In genomic region chr4:42574873-42575272, GRCh38 we compare ENCODE assay signal across 26 cellular contexts.
"Had no signal": no experiment of that assay in that cellular context is flagged by ENCODE, and none has a peak within 500 bp of the region (broad histone marks: within the 10 kb centered on the region; RNA-seq: fewer than 3 reads in every experiment).

No MANE protein-coding gene starts in this region.

- H3K27me3 ChIP-seq: esophagus muscularis mucosa, gastroesophageal sphincter, ovary, stomach, thyroid gland, upper lobe of left lung, vagina had no signal

- H3K9me3 ChIP-seq: esophagus muscularis mucosa, gastroesophageal sphincter, ovary, stomach, thyroid gland, upper lobe of left lung, vagina had no signal

- H3K36me3 ChIP-seq: ovary, vagina had no signal

- H3K4me1 ChIP-seq: vagina had no signal

- DNase-seq: activated CD4-positive, alpha-beta memory T cell treated with anti-CD3 and anti-CD28 coated beads, Interleukin-2, amount 10 ng/mL, durations not matched to agents 7 days and 5 days; activated CD4-positive, alpha-beta T cell treated with anti-CD3 and anti-CD28 coated beads for 1 hour; activated CD4-positive, alpha-beta T cell treated with anti-CD3 and anti-CD28 coated beads, Interleukin-2, amount 10 ng/mL, durations not matched to agents 7 days and 5 days; activated CD8-positive, alpha-beta memory T cell treated with anti-CD3 and anti-CD28 coated beads, Interleukin-2, amount 50 U/mL, for 48 hours; activated gamma-delta T cell treated with Interleukin-2 at 50 U/mL for 16 hours; activated naive CD4-positive, alpha-beta T cell treated with anti-CD3 and anti-CD28 coated beads, Interleukin-2, amount 50 U/mL, for 16 hours; activated T-cell treated with anti-CD3 and anti-CD28 coated beads, Interleukin-2, amount 50 U/mL, for 24 hours; effector CD4-positive, alpha-beta T cell; hippocampal formation; left cardiac atrium; naive B cell; nephron progenitor cell; ovary; stimulated activated CD4-positive, alpha-beta T cell treated with anti-CD3 and anti-CD28 coated beads, Interleukin-15, amount 100 ng/mL, for 24 hours; stimulated activated CD4-positive, alpha-beta T cell treated with anti-CD3 and anti-CD28 coated beads, Interleukin-2, amount 100 ng/mL, for 24 hours; stimulated activated naive B cell treated with anti-CD40 and anti-IgM and Interleukin-4, amounts not matched to agents 10 μg/mL and 1 μg/mL and 100 μg/mL, for 72 hours; stomach; T1000; thyroid gland; upper lobe of left lung had no signal

- H3K4me3 ChIP-seq: esophagus muscularis mucosa, gastroesophageal sphincter, ovary, smooth muscle cell, stomach, thyroid gland, upper lobe of left lung, vagina had no signal

- H3K27ac ChIP-seq: esophagus muscularis mucosa, gastroesophageal sphincter, ovary, stomach, thyroid gland, upper lobe of left lung, vagina had no signal

- FAIRE-seq: bronchial epithelial cell, keratinocyte had no signal
